8 cellular contexts compared by ENCODE assay signal in the genomic region with DNA sequence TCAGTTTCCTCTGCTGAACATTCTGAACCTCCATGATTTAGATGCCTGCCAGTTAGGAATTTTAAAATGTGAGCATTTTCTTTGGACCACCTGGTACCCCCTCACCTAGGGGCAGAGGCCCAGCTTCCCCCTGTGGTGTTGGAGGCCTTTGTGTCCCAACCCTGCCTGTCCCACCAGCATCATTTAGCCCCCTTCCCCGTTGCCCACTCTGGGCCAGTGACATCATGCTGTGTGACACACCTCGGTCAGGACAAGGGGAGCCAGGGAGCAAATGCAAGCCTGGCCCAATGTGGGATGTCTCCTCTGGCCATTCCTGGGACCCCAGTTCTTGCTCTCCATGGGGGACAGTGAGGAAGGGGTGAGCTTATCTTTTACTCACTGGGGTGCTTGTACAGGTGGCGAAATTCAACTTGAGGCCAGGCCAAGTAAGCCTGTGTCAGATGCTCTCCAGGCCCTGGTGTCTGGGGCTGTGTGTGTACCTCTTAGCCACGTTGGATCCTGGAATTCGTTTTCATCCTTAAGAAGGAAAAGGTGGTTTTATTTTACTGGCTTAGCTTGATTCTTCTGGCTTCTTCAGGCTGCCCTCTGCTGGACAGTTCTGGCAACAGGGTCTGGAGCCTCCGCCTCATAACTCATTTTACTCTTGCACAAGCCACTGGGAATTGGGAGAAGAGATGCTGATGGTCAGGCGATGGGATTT. TPM values are rescaled to one million over a fixed set of nuclear protein-coding genes. Genes with fewer than 3 reads are reported as not detected.
DNase-seq lines count a peak whose midpoint lies in the region; ATAC-seq and TF ChIP-seq lines count a peak whose summit lies in the region.

No MANE protein-coding gene starts in this region.

- ATAC-seq in lung (ENCODE audit: insufficient read depth, low FRiP score) = peak; percentile 63
- ATAC-seq in upper lobe of left lung (ENCODE audit: low FRiP score in 2 of 2) = peak in 1 of 2 donors; percentile 76
- ATAC-seq in HG03342 (IDR thresholded peaks at IDR 0.05; ENCODE audit: unreplicated experiment) = no peak

- H3K27me3 ChIP-seq in DOHH2 (ENCODE audit: control insufficient read depth, low read length) (peaks cover 6% of the 10 kb centered on the region; the same call in 1 of the 2 replicates), lung (ENCODE audit: control insufficient read depth, insufficient read depth) (no peaks in the 10 kb centered on the region), upper lobe of left lung (no peaks in the 10 kb centered on the region)

- no peak overlapping the region for H3K4me2 ChIP-seq in DOHH2 (ENCODE audit: low read length)

- DNase-seq in HT-29 (ENCODE audit: low spot score) = peak; percentile 89
- peak; percentile 59 for DNase-seq in RWPE1 (ENCODE audit: low spot score)
- peak; percentile 85 for DNase-seq in dermis blood vessel endothelial cell
- peak; percentile 69 for DNase-seq in lung (ENCODE audit: low spot score)
- DNase-seq in upper lobe of left lung = no peak
- no peak for DNase-seq in GDM1 (lab: John Stamatoyannopoulos, UW)

- CTCF ChIA-PET in RWPE1 (lab: Yijun Ruan, JAX) = interaction anchor here (0.6 to 2.2 kb wide), 18 partner anchors 8 to 237 kb away, joined by 3 to 16 read pairs (median 4); no protein-coding TSS in a partner anchor

- H3K9me2 ChIP-seq in DOHH2 (replicated peaks; ENCODE audit: control insufficient read depth, low read length) = no peaks in the 10 kb centered on the region

- H3K9me3 ChIP-seq in DOHH2 (ENCODE audit: control insufficient read depth, insufficient read depth, low read length) (peaks cover 9% of the 10 kb centered on the region), lung (ENCODE audit: control insufficient read depth in 2 of 2, insufficient read depth in 1 of 2, low read length in 1 of 2) (no peaks in the 10 kb centered on the region), upper lobe of left lung (no peaks in the 10 kb centered on the region)

- H3K27ac ChIP-seq in DOHH2 (ENCODE audit: low read depth, low read length) = no peak overlapping the region
- H3K27ac ChIP-seq in RWPE1 = no peak overlapping the region
- H3K27ac ChIP-seq in lung (ENCODE audit: low read depth in 1 of 2, low read length in 1 of 2) = no peak overlapping the region
- no peak overlapping the region for H3K27ac ChIP-seq in upper lobe of left lung

- TF ChIP-seq CTCF in DOHH2 (IDR thresholded peaks at IDR 0.05; ENCODE audit: low read depth, low read length, poor library complexity, severe bottlenecking) = peak; percentile 80
- peak; percentile 92 for TF ChIP-seq CTCF in RWPE1 (conservative IDR thresholded peaks at IDR 0.05; ENCODE audit: low read depth)
- TF ChIP-seq CTCF in lung (IDR thresholded peaks at IDR 0.05; ENCODE audit: control extremely low read depth, extremely low read depth) = peak; percentile 49
- peak; percentile 60 to 76 (median 72) for TF ChIP-seq CTCF in upper lobe of left lung (IDR thresholded peaks at IDR 0.05)

- no peak for TF ChIP-seq EP300 in upper lobe of left lung (IDR thresholded peaks at IDR 0.05)

- TF ChIP-seq POLR2A in upper lobe of left lung (IDR thresholded peaks at IDR 0.05) = no peak

- WGBS in lung, 2 donors = 49 to 50% methylated on average over 7 of the region's 7 CpGs
- WGBS in upper lobe of left lung, 2 donors = 37 to 52% methylated on average over 6 to 7 of the region's 7 CpGs

- no peaks in the 10 kb centered on the region for H3K79me2 ChIP-seq in DOHH2 (ENCODE audit: control insufficient read depth, low read length)

- H3K36me3 ChIP-seq in DOHH2 (ENCODE audit: control insufficient read depth, low read length) (no peaks in the 10 kb centered on the region), lung (ENCODE audit: control insufficient read depth in 2 of 2, insufficient read depth in 2 of 2, low read length in 2 of 2) (peaks cover 0 to 7% of the 10 kb centered on the region in 2 donors), upper lobe of left lung (peaks cover 0 to 18% (median 9%) of the 10 kb centered on the region in 4 donors)

- H4K20me1 ChIP-seq in DOHH2 (ENCODE audit: control insufficient read depth, insufficient read depth, low read depth, low read length) = no peaks in the 10 kb centered on the region

- no peaks in the 10 kb centered on the region for H3F3A ChIP-seq in DOHH2 (ENCODE audit: control insufficient read depth, insufficient read depth)

- H3K4me1 ChIP-seq in DOHH2 (ENCODE audit: control insufficient read depth, low read length) = no peaks in the 10 kb centered on the region
- H3K4me1 ChIP-seq in lung (ENCODE audit: control insufficient read depth in 2 of 2, insufficient read depth in 2 of 2, low read length in 2 of 2) = peaks cover 0 to 3% of the 10 kb centered on the region in 2 donors
- H3K4me1 ChIP-seq in upper lobe of left lung = peaks cover 0 to 5% (median 2%) of the 10 kb centered on the region in 4 donors

- no peak overlapping the region for H3K4me3 ChIP-seq in DOHH2 (ENCODE audit: low read length)
- H3K4me3 ChIP-seq in lung = no peak overlapping the region
- H3K4me3 ChIP-seq in upper lobe of left lung = no peak overlapping the region

- POLR2A ChIA-PET in RWPE1 (lab: Yijun Ruan, JAX; ENCODE audit: low non-redundant PET) = interaction anchor here (0.5 kb wide), 1 partner anchor 12 kb away, joined by 4 read pairs; no protein-coding TSS in a partner anchor

RNA-seq across cellular contexts. Expression of gene MYZAP, which starts 49.7 kb away (rescaled TPM):
- total RNA-seq in HT-29 (2014; rRNA removed; shearing (Covaris generic)) = 6.5 and 7.7 TPM in 2 replicates
- total RNA-seq in dermis blood vessel endothelial cell (82.5 and 94.7 TPM in 2 replicates), lung (10 to 100 TPM in 1 of 2 donors, 1 to 10 TPM in 1; 6.9 to 36.9 TPM), upper lobe of left lung (10 to 100 TPM; 22.0 to 54.3 (median 30.4) TPM)
- 10 to 100 TPM in 1 of 2 donors, 1 to 10 TPM in 1; 9.0 to 14.2 TPM for polyA plus RNA-seq in lung

Comparison
In these comparisons a context has a peak if more than half of its experiments do, and no peak if none do; other contexts are left out.
1. DNase-seq: peak in HT-29 (single experiment), RWPE1 (single experiment), dermis blood vessel endothelial cell (single experiment) and lung (single experiment); none in upper lobe of left lung (0 of 2) and GDM1 (single experiment).
2. Peak in every context shown above with its lines, with median percentiles within 50 percentile points of each other: CTCF ChIP-seq.